Comparison of ENCODE assay signal across 25 cellular contexts in genomic region chr3:52227766-52228165, GRCh38. TPM values are rescaled to one million over a fixed set of nuclear protein-coding genes. Genes with fewer than 3 reads are reported as not detected.
DNase-seq lines count a peak whose midpoint lies in the region; ATAC-seq and TF ChIP-seq lines count a peak whose summit lies in the region.
"Had no signal": no experiment of that assay in that cellular context is flagged by ENCODE, and none has a peak within 500 bp of the region (broad histone marks: within the 10 kb centered on the region; RNA-seq: fewer than 3 reads in every experiment).

No MANE protein-coding gene starts in this region.

- POLR2A ChIA-PET in activated CD8-positive, alpha-beta T cell treated with anti-CD3 and anti-CD28 coated beads, Interleukin-2, amount 10 ng/mL, durations not matched to agents 7 days and 5 days (lab: Charles Lee), result interaction anchor here (0.7 to 1.8 kb wide), 5 partner anchors 9 to 111 kb away, joined by 3 to 5 read pairs (median 4); partner anchors contain the start of gene TWF2
- POLR2A ChIA-PET in SK-N-SH (lab: Yijun Ruan, JAX), result no interaction called here

- TF ChIP-seq RAD21 in SK-N-SH (IDR thresholded peaks at IDR 0.05; ENCODE audit: low read length), result no peak

- ATAC-seq in CD4-positive, CD25-positive, alpha-beta regulatory T cell (ENCODE audit: low read depth in 2 of 2), result no peak
- ATAC-seq in activated CD8-positive, alpha-beta T cell treated with anti-CD3 and anti-CD28 coated beads, Interleukin-2, amount 10 ng/mL, durations not matched to agents 7 days and 5 days, result no peak
- ATAC-seq in HG02763 (IDR thresholded peaks at IDR 0.05; ENCODE audit: unreplicated experiment) (no peak), GM18867 (IDR thresholded peaks at IDR 0.05; ENCODE audit: unreplicated experiment) (no peak)
- ATAC-seq: gastrocnemius medialis, left lung, natural killer cell had no signal

- no peaks in the 10 kb centered on the region for H3K27me3 Mint-ChIP-seq in CD4-positive, CD25-positive, alpha-beta regulatory T cell
- H3K27me3 Mint-ChIP-seq in activated CD8-positive, alpha-beta T cell treated with anti-CD3 and anti-CD28 coated beads, Interleukin-2, amount 10 ng/mL, durations not matched to agents 7 days and 5 days (ENCODE audit: low read depth), result no peaks in the 10 kb centered on the region
- H3K27me3 Mint-ChIP-seq: type B pancreatic cell had no signal

- H3K9ac ChIP-seq in BLaER1 (peak overlapping the region; percentile 82; the same call in 1 of the 2 replicates), SK-N-SH (no peak overlapping the region)

- H2AFZ ChIP-seq in SK-N-SH (ENCODE audit: low read depth), result no peak overlapping the region

- H3K79me2 ChIP-seq in SK-N-SH (ENCODE audit: insufficient read depth), result peaks cover 11% of the 10 kb centered on the region; the same call in 1 of the 2 replicates

- peaks cover 18% of the 10 kb centered on the region for H3K36me3 Mint-ChIP-seq in CD4-positive, CD25-positive, alpha-beta regulatory T cell
- peaks cover 60% of the 10 kb centered on the region for H3K36me3 Mint-ChIP-seq in activated CD8-positive, alpha-beta T cell treated with anti-CD3 and anti-CD28 coated beads, Interleukin-2, amount 10 ng/mL, durations not matched to agents 7 days and 5 days (ENCODE audit: low read depth)
- H3K36me3 Mint-ChIP-seq: natural killer cell, type B pancreatic cell had no signal

- H3K4me2 ChIP-seq in BLaER1, result peak overlapping the region; percentile 97
- no peak overlapping the region for H3K4me2 ChIP-seq in SK-N-SH

- TF ChIP-seq CTCF in SK-N-SH (IDR thresholded peaks at IDR 0.05), result no peak

- no peaks in the 10 kb centered on the region for H3F3A ChIP-seq in SK-N-SH (replicated peaks; ENCODE audit: insufficient read depth)

- CTCF ChIA-PET in activated CD8-positive, alpha-beta T cell treated with anti-CD3 and anti-CD28 coated beads, Interleukin-2, amount 10 ng/mL, durations not matched to agents 7 days and 5 days (lab: Charles Lee), result interaction anchor here (0.9 to 4.2 kb wide), 2 partner anchors 9 to 50 kb away, joined by 3 to 34 read pairs; partner anchors contain the start of gene TWF2
- CTCF ChIA-PET in SK-N-SH (lab: Yijun Ruan, JAX), result interaction anchor here (0.8 to 16.1 kb wide), 4 partner anchors 6 to 221 kb away, joined by 3 to 257 read pairs (median 56); partner anchors contain the start of genes TWF2 and WDR82

- peak overlapping the region in 1 of 4 donors; percentile 47 for H3K4me3 Mint-ChIP-seq in CD4-positive, CD25-positive, alpha-beta regulatory T cell
- H3K4me3 Mint-ChIP-seq in activated CD8-positive, alpha-beta T cell treated with anti-CD3 and anti-CD28 coated beads, Interleukin-2, amount 10 ng/mL, durations not matched to agents 7 days and 5 days, result no peak overlapping the region
- H3K4me3 Mint-ChIP-seq: natural killer cell, type B pancreatic cell had no signal

- H3K36me3 ChIP-seq in BLaER1 (peaks cover 44% of the 10 kb centered on the region), SK-N-SH (replicated peaks in 1 of 2; ENCODE audit: control insufficient read depth in 1 of 2, insufficient read depth in 2 of 2, low read length in 1 of 2) (peaks cover 10 to 37% of the 10 kb centered on the region in 2 experiments)
- peaks cover 46% of the 10 kb centered on the region for H3K36me3 ChIP-seq in CD4-positive, CD25-positive, alpha-beta regulatory T cell (ENCODE audit: control insufficient read depth, insufficient read depth, low read length)

- TF ChIP-seq EP300 in SK-N-SH (IDR thresholded peaks at IDR 0.05; ENCODE audit: borderline replicate concordance in 1 of 2, low read depth in 1 of 2, low read length in 1 of 2), result no peak

- no peaks in the 10 kb centered on the region for H3K9me3 Mint-ChIP-seq in CD4-positive, CD25-positive, alpha-beta regulatory T cell
- no peaks in the 10 kb centered on the region for H3K9me3 Mint-ChIP-seq in activated CD8-positive, alpha-beta T cell treated with anti-CD3 and anti-CD28 coated beads, Interleukin-2, amount 10 ng/mL, durations not matched to agents 7 days and 5 days (ENCODE audit: insufficient read depth)
- H3K9me3 Mint-ChIP-seq: natural killer cell, type B pancreatic cell had no signal

- peaks cover 0 to 63% (median 31%) of the 10 kb centered on the region in 4 donors for H3K4me1 Mint-ChIP-seq in CD4-positive, CD25-positive, alpha-beta regulatory T cell
- H3K4me1 Mint-ChIP-seq in activated CD8-positive, alpha-beta T cell treated with anti-CD3 and anti-CD28 coated beads, Interleukin-2, amount 10 ng/mL, durations not matched to agents 7 days and 5 days (ENCODE audit: low read depth), result peaks cover 64% of the 10 kb centered on the region

- no peak for DNase-seq in CD4-positive, CD25-positive, alpha-beta regulatory T cell
- no peak for DNase-seq in activated CD8-positive, alpha-beta T cell treated with anti-CD3 and anti-CD28 coated beads, Interleukin-2, amount 10 ng/mL, durations not matched to agents 7 days and 5 days
- no peak for DNase-seq in SK-N-SH
- DNase-seq: amygdala; colonic mucosa; COR-L47; DMS79; esophagus squamous epithelium; hippocampal formation; left lung; MM.1S; natural killer cell; NCI-H1436; NCI-H510A treated with DMSO at 0.1 percent for 48 hours; ovary; stimulated activated CD4-positive, alpha-beta T cell treated with anti-CD3 and anti-CD28 coated beads, Interleukin-12 subunit alpha, Interleukin-12 subunit beta, amount 100 ng/mL, for 4 hours; stimulated activated CD4-positive, alpha-beta T cell treated with anti-CD3 and anti-CD28 coated beads, Interleukin-4, amount 100 ng/mL, for 4 hours had no signal

- H3K4me3 ChIP-seq in BLaER1 (no peak overlapping the region), SK-N-SH (ENCODE audit: low read depth in 2 of 2, low read length in 1 of 2) (no peak overlapping the region)
- H3K4me3 ChIP-seq in CD4-positive, CD25-positive, alpha-beta regulatory T cell (ENCODE audit: low read depth, low read length), result no peak overlapping the region
- H3K4me3 ChIP-seq: colonic mucosa, esophagus squamous epithelium, gastrocnemius medialis, left lung, ovary had no signal

- H3K27me3 ChIP-seq in BLaER1 (no peaks in the 10 kb centered on the region), SK-N-SH (ENCODE audit: insufficient read depth) (no peaks in the 10 kb centered on the region)
- no peaks in the 10 kb centered on the region for H3K27me3 ChIP-seq in CD4-positive, CD25-positive, alpha-beta regulatory T cell (ENCODE audit: control insufficient read depth, insufficient read depth, low read length)
- H3K27me3 ChIP-seq: colonic mucosa, esophagus squamous epithelium, gastrocnemius medialis, left lung, ovary had no signal

- 91% methylated on average over 7 of the region's 7 CpGs for WGBS in SK-N-SH (ENCODE audit: low lambda C conversion rate)

- H3K4me1 ChIP-seq in BLaER1 (peaks cover 94% of the 10 kb centered on the region), SK-N-SH (ENCODE audit: control insufficient read depth in 1 of 2, insufficient read depth in 2 of 2, low read depth in 1 of 2, low read length in 1 of 2) (no peaks in the 10 kb centered on the region; a peak in 1 of 4 replicates)
- H3K4me1 ChIP-seq in CD4-positive, CD25-positive, alpha-beta regulatory T cell (ENCODE audit: control insufficient read depth, insufficient read depth, low read length, poor library complexity, severe bottlenecking), result peaks cover 39% of the 10 kb centered on the region
- H3K4me1 ChIP-seq: colonic mucosa had no signal

- H4K20me1 ChIP-seq in BLaER1, result peaks cover 20% of the 10 kb centered on the region
- peaks cover 19% of the 10 kb centered on the region for H4K20me1 ChIP-seq in SK-N-SH (ENCODE audit: insufficient read depth)

- peak overlapping the region; percentile 96 for H3K27ac ChIP-seq in BLaER1
- H3K27ac ChIP-seq in CD4-positive, CD25-positive, alpha-beta regulatory T cell (ENCODE audit: insufficient read depth, low read length, poor library complexity, severe bottlenecking), result no peak overlapping the region
- no peak overlapping the region for H3K27ac ChIP-seq in SK-N-SH (ENCODE audit: low read depth in 2 of 2, low read length in 1 of 2)
- H3K27ac ChIP-seq: colonic mucosa, esophagus squamous epithelium, gastrocnemius medialis, left lung, ovary, VCaP had no signal

- H3K9me3 ChIP-seq in BLaER1, result no peaks in the 10 kb centered on the region
- H3K9me3 ChIP-seq in CD4-positive, CD25-positive, alpha-beta regulatory T cell (ENCODE audit: control insufficient read depth in 2 of 2, low read length in 2 of 2), result no peaks in the 10 kb centered on the region
- no peaks in the 10 kb centered on the region for H3K9me3 ChIP-seq in SK-N-SH
- H3K9me3 ChIP-seq: colonic mucosa, esophagus squamous epithelium, gastrocnemius medialis, left lung, ovary had no signal

- peak overlapping the region in 2 of 3 donors; percentile 92 to 93 for H3K27ac Mint-ChIP-seq in CD4-positive, CD25-positive, alpha-beta regulatory T cell
- peak overlapping the region; percentile 52 for H3K27ac Mint-ChIP-seq in activated CD8-positive, alpha-beta T cell treated with anti-CD3 and anti-CD28 coated beads, Interleukin-2, amount 10 ng/mL, durations not matched to agents 7 days and 5 days
- H3K27ac Mint-ChIP-seq: type B pancreatic cell had no signal

- H3K9me2 ChIP-seq in SK-N-SH, result no peaks in the 10 kb centered on the region

RNA-seq across cellular contexts. Expression of gene TLR9, which starts 2.3 kb away (rescaled TPM):
- 0.27 TPM for total RNA-seq in CD4-positive, CD25-positive, alpha-beta regulatory T cell
- polyA plus RNA-seq in CD4-positive, CD25-positive, alpha-beta regulatory T cell, result under 1 TPM in 1 of 4 donors, not detected in 3; 0.16 TPM
- total RNA-seq in activated CD8-positive, alpha-beta T cell treated with anti-CD3 and anti-CD28 coated beads, Interleukin-2, amount 10 ng/mL, durations not matched to agents 7 days and 5 days, result under 1 TPM; 0.52 to 0.79 TPM
- polyA plus RNA-seq in SK-N-SH (2012; rRNA removed), result 0.12 TPM in 1 of 2 replicates, not detected in the other
- polyA plus RNA-seq in SK-N-SH (2012; cell fraction: cytosol; rRNA removed), result not detected in 2 replicates
- polyA plus RNA-seq in SK-N-SH (2012; cell fraction: nucleus; rRNA removed), result 0.31 and 0.38 TPM in 2 replicates
- total RNA-seq: bronchial epithelial cell, esophagus squamous epithelium, SK-MEL-5 had no signal

RNA-seq across cellular contexts. Expression of gene TWF2, which starts 11.2 kb away (rescaled TPM):
- total RNA-seq in CD4-positive, CD25-positive, alpha-beta regulatory T cell, result 62.4 TPM
- 100 to 1,000 TPM; 116 to 142 (median 131) TPM for polyA plus RNA-seq in CD4-positive, CD25-positive, alpha-beta regulatory T cell
- total RNA-seq in activated CD8-positive, alpha-beta T cell treated with anti-CD3 and anti-CD28 coated beads, Interleukin-2, amount 10 ng/mL, durations not matched to agents 7 days and 5 days, result 100 to 1,000 TPM; 154 to 162 TPM
- 157 and 188 TPM in 2 replicates for polyA plus RNA-seq in SK-N-SH (2012; rRNA removed)
- polyA plus RNA-seq in SK-N-SH (2012; cell fraction: cytosol; rRNA removed), result 81.6 and 132 TPM in 2 replicates
- 125 and 150 TPM in 2 replicates for polyA plus RNA-seq in SK-N-SH (2012; cell fraction: nucleus; rRNA removed)

RNA-seq across cellular contexts. Expression of gene PPM1M, which starts 17.8 kb away (rescaled TPM):
- total RNA-seq in CD4-positive, CD25-positive, alpha-beta regulatory T cell, result 80.7 TPM
- polyA plus RNA-seq in CD4-positive, CD25-positive, alpha-beta regulatory T cell, result 100 to 1,000 TPM in 1 of 4 donors, 10 to 100 TPM in 3; 55.5 to 104 (median 74.9) TPM
- 10 to 100 TPM; 90.7 to 91.9 TPM for total RNA-seq in activated CD8-positive, alpha-beta T cell treated with anti-CD3 and anti-CD28 coated beads, Interleukin-2, amount 10 ng/mL, durations not matched to agents 7 days and 5 days
- polyA plus RNA-seq in SK-N-SH (2012; rRNA removed), result 19.2 and 23.9 TPM in 2 replicates
- 11.7 and 15.6 TPM in 2 replicates for polyA plus RNA-seq in SK-N-SH (2012; cell fraction: cytosol; rRNA removed)
- polyA plus RNA-seq in SK-N-SH (2012; cell fraction: nucleus; rRNA removed), result 56.2 and 60.9 TPM in 2 replicates

RNA-seq across cellular contexts. Expression of gene ALAS1, which starts 29.8 kb away (rescaled TPM):
- 17.1 TPM for total RNA-seq in CD4-positive, CD25-positive, alpha-beta regulatory T cell
- polyA plus RNA-seq in CD4-positive, CD25-positive, alpha-beta regulatory T cell, result 10 to 100 TPM; 22.4 to 41.4 (median 34.2) TPM
- total RNA-seq in activated CD8-positive, alpha-beta T cell treated with anti-CD3 and anti-CD28 coated beads, Interleukin-2, amount 10 ng/mL, durations not matched to agents 7 days and 5 days, result 10 to 100 TPM; 57.7 to 60.8 TPM
- 42.4 and 47.9 TPM in 2 replicates for polyA plus RNA-seq in SK-N-SH (2012; rRNA removed)
- 25.8 and 35.6 TPM in 2 replicates for polyA plus RNA-seq in SK-N-SH (2012; cell fraction: cytosol; rRNA removed)
- polyA plus RNA-seq in SK-N-SH (2012; cell fraction: nucleus; rRNA removed), result 43.9 and 67.3 TPM in 2 replicates

RNA-seq across cellular contexts. Expression of gene WDR82, which starts 50.7 kb away (rescaled TPM):
- total RNA-seq in CD4-positive, CD25-positive, alpha-beta regulatory T cell, result 116 TPM
- polyA plus RNA-seq in CD4-positive, CD25-positive, alpha-beta regulatory T cell, result 100 to 1,000 TPM in 2 of 4 donors, 10 to 100 TPM in 2; 85.9 to 111 (median 103) TPM
- 100 to 1,000 TPM; 131 TPM for total RNA-seq in activated CD8-positive, alpha-beta T cell treated with anti-CD3 and anti-CD28 coated beads, Interleukin-2, amount 10 ng/mL, durations not matched to agents 7 days and 5 days
- polyA plus RNA-seq in SK-N-SH (2012; rRNA removed), result 41.2 and 57.8 TPM in 2 replicates
- polyA plus RNA-seq in SK-N-SH (2012; cell fraction: cytosol; rRNA removed), result 55.6 and 67.2 TPM in 2 replicates
- polyA plus RNA-seq in SK-N-SH (2012; cell fraction: nucleus; rRNA removed), result 11.1 and 24.5 TPM in 2 replicates
